ENCODE assay signal across 8 cellular contexts in the genomic region with DNA sequence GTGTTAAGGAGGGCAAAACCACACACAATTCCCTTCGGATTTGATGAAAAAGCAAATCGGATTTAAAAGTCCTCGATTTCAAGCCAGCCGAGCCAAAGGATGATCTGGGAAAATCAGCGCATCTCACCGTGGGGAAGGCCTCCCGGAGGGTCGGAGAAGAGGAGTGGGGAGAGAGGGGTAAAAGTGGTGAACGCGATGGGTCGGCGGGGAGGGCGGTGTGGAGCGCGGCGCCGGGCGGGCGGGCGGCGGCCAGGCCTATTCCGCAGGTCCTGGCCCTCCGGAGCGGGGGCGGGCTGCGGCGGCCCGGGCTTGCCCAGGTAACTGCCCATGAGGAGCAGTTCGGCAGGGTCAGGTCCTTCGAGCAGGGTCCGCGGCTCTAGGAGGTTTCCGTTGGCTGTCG. TPM values are rescaled to one million over a fixed set of nuclear protein-coding genes. Genes with fewer than 3 reads are reported as not detected.
DNase-seq lines count a peak whose midpoint lies in the region; ATAC-seq and TF ChIP-seq lines count a peak whose summit lies in the region.
"Not testable (repeated sequence)": the region's sequence is repeated elsewhere in the genome, so short reads cannot be mapped to it uniquely, and the experiment has no call there.

No MANE protein-coding gene starts in this region.

- in situ Hi-C loops in Panc1 (cut with HindIII; ENCODE audit: low pct_unique_long_range_greater_than_20kb, low sequenced_read_pairs): not testable (repeated sequence)

- WGBS in right lobe of liver (ENCODE audit: insufficient coverage, low coverage, low lambda C conversion rate, missing lambda C conversion rate): 2% methylated on average over 8 of the region's 34 CpGs

- H3K4me3 ChIP-seq in Panc1 (ENCODE audit: low read depth in 2 of 2, low read length in 2 of 2) (peak overlapping the region; percentile 50 to 58), right lobe of liver (peak overlapping the region; percentile 49 to 68 (median 59)), skeletal muscle satellite cell (ENCODE audit: low read length) (peak overlapping the region; percentile 75)

- peak overlapping the region; percentile 82 for H3K4me2 ChIP-seq in skeletal muscle satellite cell (ENCODE audit: low read length)

- POLR2A ChIA-PET in Panc1 (lab: Charles Lee): not testable (repeated sequence)

- DNase-seq in Panc1 (ENCODE audit: low read depth, low spot score); epithelial cell of prostate (ENCODE audit: low read depth, low spot score): not testable (repeated sequence)
- DNase-seq in activated T-helper 9 cell treated with anti-CD3 and anti-CD28 coated beads, Interleukin-2, amount 50 U/mL, for 16 hours (ENCODE audit: low read depth): peak; percentile 12
- DNase-seq in right lobe of liver: peak in 2 of 3 donors; percentile 43 to 48

- not testable (repeated sequence) for H3K4me1 ChIP-seq in Panc1 (ENCODE audit: control insufficient read depth, insufficient read depth, low read length); right lobe of liver; skeletal muscle satellite cell (ENCODE audit: control insufficient read depth, insufficient read depth, low read length)

- peak overlapping the region; percentile 65 for H3K27ac ChIP-seq in C4-2B
- H3K27ac ChIP-seq in Panc1 (ENCODE audit: low read length): peak overlapping the region; percentile 70
- peak overlapping the region; percentile 61 for H3K27ac ChIP-seq in epithelial cell of prostate
- peak overlapping the region in 1 of 3 donors; percentile 59 for H3K27ac ChIP-seq in right lobe of liver

- not testable (repeated sequence) for H3K27me3 ChIP-seq in Panc1 (ENCODE audit: control insufficient read depth, insufficient read depth, low read length); right lobe of liver; skeletal muscle satellite cell (ENCODE audit: control insufficient read depth, insufficient read depth, low read length)

- intact Hi-C loops in Panc1 (cut with micrococcal nuclease; ENCODE audit: unreplicated experiment); right lobe of liver (cut with DNase I): not testable (repeated sequence)

- ATAC-seq in GM21526 (IDR thresholded peaks at IDR 0.05; ENCODE audit: low FRiP score, unreplicated experiment) (peak; percentile 37), HG03280 (IDR thresholded peaks at IDR 0.05; ENCODE audit: unreplicated experiment) (peak; percentile 46), Panc1 (peak; percentile 75), right lobe of liver (peak; percentile 66 to 77 (median 72))

- H3K36me3 ChIP-seq in Panc1 (ENCODE audit: control insufficient read depth, insufficient read depth, low read length); right lobe of liver; skeletal muscle satellite cell (ENCODE audit: insufficient read depth, low read length): not testable (repeated sequence)

- not testable (repeated sequence) for TF ChIP-seq CTCF in C4-2B (conservative IDR thresholded peaks at IDR 0.05); Panc1 (IDR thresholded peaks at IDR 0.05); right lobe of liver (IDR thresholded peaks at IDR 0.05)

- TF ChIP-seq POLR2A in right lobe of liver (IDR thresholded peaks at IDR 0.05): not testable (repeated sequence)

- not testable (repeated sequence) for H3K9me3 ChIP-seq in Panc1 (ENCODE audit: control insufficient read depth, insufficient read depth, low read depth, low read length); right lobe of liver; skeletal muscle satellite cell (replicated peaks; ENCODE audit: low read length)

- CTCF ChIA-PET in Panc1 (lab: Charles Lee): not testable (repeated sequence)

- peak overlapping the region; percentile 85 for H3K9ac ChIP-seq in skeletal muscle satellite cell (ENCODE audit: low read depth, low read length)

- BruUV-seq in Panc1 (replicated peaks; lab: Mats Ljungman, UMichigan): not testable (repeated sequence)

RNA-seq across cellular contexts. Expression of a gene that starts 0.5 kb away (rescaled TPM):
- total RNA-seq in Panc1 (2021; ENCODE audit: unreplicated experiment): 21.8 TPM
- polyA plus RNA-seq in Panc1 (2012; ENCODE audit: insufficient read length): 26.1 TPM
- 1 to 10 TPM; 2.0 to 3.8 (median 2.6) TPM for total RNA-seq in right lobe of liver
- 5.1 and 6.6 TPM in 2 replicates for total RNA-seq in skeletal muscle satellite cell (2012; rRNA removed)
